Comparison of ENCODE assay signal across 1 cellular context in the genomic region with DNA sequence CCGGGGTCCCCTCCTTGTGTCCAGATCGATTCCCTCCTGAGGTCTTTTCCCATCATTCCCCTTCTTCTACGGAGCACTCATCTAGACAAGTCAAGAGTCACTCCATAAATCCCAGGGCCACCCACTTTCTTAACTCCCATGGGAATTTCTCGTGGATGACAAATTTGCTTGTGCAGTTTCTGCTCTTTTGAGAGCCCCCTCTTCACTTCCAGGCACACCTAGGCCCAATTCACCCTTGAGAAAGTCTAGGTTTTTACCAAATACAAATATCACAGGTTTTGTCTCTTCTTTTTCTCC.
TF ChIP-seq lines count a peak whose summit lies in the region.

No MANE protein-coding gene starts in this region.

TF ChIP-seq in K562, 482 proteins besides CTCF, POLR2A, EP300 and RAD21:
- TF ChIP-seq MTA1 (IDR thresholded peaks at IDR 0.05; ENCODE audit: borderline replicate concordance), result no peak
- TF ChIP-seq MCM2 (IDR thresholded peaks at IDR 0.05; ENCODE audit: low read depth), result no peak
- TF ChIP-seq, protein P1, sequence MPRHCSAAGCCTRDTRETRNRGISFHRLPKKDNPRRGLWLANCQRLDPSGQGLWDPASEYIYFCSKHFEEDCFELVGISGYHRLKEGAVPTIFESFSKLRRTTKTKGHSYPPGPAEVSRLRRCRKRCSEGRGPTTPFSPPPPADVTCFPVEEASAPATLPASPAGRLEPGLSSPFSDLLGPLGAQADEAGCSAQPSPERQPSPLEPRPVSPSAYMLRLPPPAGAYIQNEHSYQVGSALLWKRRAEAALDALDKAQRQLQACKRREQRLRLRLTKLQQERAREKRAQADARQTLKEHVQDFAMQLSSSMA (CRISPR knock-in tag; IDR thresholded peaks at IDR 0.05), result no peak
- peak in 1 of 2 experiments; percentile 1 for TF ChIP-seq AFF1 (IDR thresholded peaks at IDR 0.05; ENCODE audit: low read depth in 1 of 2, partially characterized antibody in 2 of 2)
- 0 out of 2 replicates have a peak, but pooled peaks have one; percentile 83 for TF ChIP-seq GABPA (tag; conservative IDR thresholded peaks at IDR 0.05; ENCODE audit: low read depth)
- TF ChIP-seq CHD1 (IDR thresholded peaks at IDR 0.05; ENCODE audit: low read length), result peak; percentile 30
